Comparison of ENCODE assay signal across 12 cellular contexts in genomic region chr6:113763311-113763766, GRCh38.
DNase-seq lines count a peak whose midpoint lies in the region; ATAC-seq lines count a peak whose summit lies in the region.
"Had no signal": no experiment of that assay in that cellular context is flagged by ENCODE, and none has a peak within 500 bp of the region (broad histone marks: within the 10 kb centered on the region; RNA-seq: fewer than 3 reads in every experiment).

No MANE protein-coding gene starts in this region.

- peak; percentile 5 for ATAC-seq in HG03066 (IDR thresholded peaks at IDR 0.05; ENCODE audit: low read depth, unreplicated experiment)
- peak; percentile 16 for ATAC-seq in activated T-helper 17 cell treated with anti-CD3 and anti-CD28 coated beads, Interleukin-2, amount 50 U/mL, for 72 hours (replicated peaks)
- no peak for ATAC-seq in HG02763 (IDR thresholded peaks at IDR 0.05; ENCODE audit: unreplicated experiment)

- H3K4me1 Mint-ChIP-seq in activated T-helper 17 cell treated with anti-CD3 and anti-CD28 coated beads, Interleukin-2, amount 50 U/mL, for 72 hours: no peaks in the 10 kb centered on the region
- peaks cover 7% of the 10 kb centered on the region for H3K4me1 Mint-ChIP-seq in activated naive CD8-positive, alpha-beta T cell treated with anti-CD3 and anti-CD28 coated beads for 36 hours
- H3K4me1 Mint-ChIP-seq: activated CD4-positive, alpha-beta T cell treated with anti-CD3 and anti-CD28 coated beads, Interleukin-2, amount 10 ng/mL, durations not matched to agents 24 days and 14 days had no signal

- H3K27me3 Mint-ChIP-seq in activated T-helper 17 cell treated with anti-CD3 and anti-CD28 coated beads, Interleukin-2, amount 50 U/mL, for 72 hours: peaks cover 4% of the 10 kb centered on the region
- peaks cover 3% of the 10 kb centered on the region for H3K27me3 Mint-ChIP-seq in activated naive CD8-positive, alpha-beta T cell treated with anti-CD3 and anti-CD28 coated beads for 36 hours
- H3K27me3 Mint-ChIP-seq: activated CD4-positive, alpha-beta T cell treated with anti-CD3 and anti-CD28 coated beads, Interleukin-2, amount 10 ng/mL, durations not matched to agents 24 days and 14 days; brain had no signal

- H3K4me3 Mint-ChIP-seq in activated T-helper 17 cell treated with anti-CD3 and anti-CD28 coated beads, Interleukin-2, amount 50 U/mL, for 72 hours: no peak overlapping the region
- no peak overlapping the region for H3K4me3 Mint-ChIP-seq in activated naive CD8-positive, alpha-beta T cell treated with anti-CD3 and anti-CD28 coated beads for 36 hours
- H3K4me3 Mint-ChIP-seq: activated CD4-positive, alpha-beta T cell treated with anti-CD3 and anti-CD28 coated beads, Interleukin-2, amount 10 ng/mL, durations not matched to agents 24 days and 14 days; activated T-cell treated with anti-CD3 and anti-CD28 coated beads, Interleukin-2, amount 50 U/mL, for 72 hours; brain had no signal

- no peaks in the 10 kb centered on the region for H3K36me3 Mint-ChIP-seq in activated T-helper 17 cell treated with anti-CD3 and anti-CD28 coated beads, Interleukin-2, amount 50 U/mL, for 72 hours (ENCODE audit: low read depth)
- H3K36me3 Mint-ChIP-seq in activated naive CD8-positive, alpha-beta T cell treated with anti-CD3 and anti-CD28 coated beads for 36 hours: no peaks in the 10 kb centered on the region
- H3K36me3 Mint-ChIP-seq: brain had no signal

- no peaks in the 10 kb centered on the region for H3K9me3 Mint-ChIP-seq in activated T-helper 17 cell treated with anti-CD3 and anti-CD28 coated beads, Interleukin-2, amount 50 U/mL, for 72 hours
- no peaks in the 10 kb centered on the region for H3K9me3 Mint-ChIP-seq in activated naive CD8-positive, alpha-beta T cell treated with anti-CD3 and anti-CD28 coated beads for 36 hours
- H3K9me3 Mint-ChIP-seq: activated CD4-positive, alpha-beta T cell treated with anti-CD3 and anti-CD28 coated beads, Interleukin-2, amount 10 ng/mL, durations not matched to agents 24 days and 14 days; activated T-cell treated with anti-CD3 and anti-CD28 coated beads, Interleukin-2, amount 50 U/mL, for 72 hours; brain had no signal

- H3K27me3 ChIP-seq in muscle layer of duodenum (ENCODE audit: low read depth, low read length): no peaks in the 10 kb centered on the region

- H3K27ac ChIP-seq in muscle layer of duodenum (ENCODE audit: low read length): peak overlapping the region; percentile 19

- no peaks in the 10 kb centered on the region for H3K9me3 ChIP-seq in muscle layer of duodenum (ENCODE audit: control insufficient read depth in 1 of 2, low read length in 2 of 2)

- DNase-seq in EH (ENCODE audit: low read depth): peak; percentile 30
- no peak for DNase-seq in T-helper 9 cell
- DNase-seq in activated naive CD8-positive, alpha-beta T cell treated with anti-CD3 and anti-CD28 coated beads for 36 hours: no peak
- no peak for DNase-seq in NCI-H1105 (lab: John Stamatoyannopoulos, UW)
- DNase-seq: activated CD4-positive, alpha-beta T cell treated with anti-CD3 and anti-CD28 coated beads, Interleukin-2, amount 10 ng/mL, durations not matched to agents 24 days and 14 days; NCI-H1694 had no signal

- no peak overlapping the region for H3K27ac Mint-ChIP-seq in activated T-helper 17 cell treated with anti-CD3 and anti-CD28 coated beads, Interleukin-2, amount 50 U/mL, for 72 hours
- no peak overlapping the region for H3K27ac Mint-ChIP-seq in activated naive CD8-positive, alpha-beta T cell treated with anti-CD3 and anti-CD28 coated beads for 36 hours
- H3K27ac Mint-ChIP-seq: activated CD4-positive, alpha-beta T cell treated with anti-CD3 and anti-CD28 coated beads, Interleukin-2, amount 10 ng/mL, durations not matched to agents 24 days and 14 days; activated T-cell treated with anti-CD3 and anti-CD28 coated beads, Interleukin-2, amount 50 U/mL, for 72 hours had no signal

- H3K4me3 ChIP-seq in muscle layer of duodenum (ENCODE audit: low read depth in 1 of 2, low read length in 2 of 2): no peak overlapping the region

- H3K4me1 ChIP-seq in muscle layer of duodenum (ENCODE audit: control insufficient read depth in 1 of 2, insufficient read depth in 2 of 2, low read length in 2 of 2): peaks cover 0 to 5% of the 10 kb centered on the region in 2 donors

- no peaks in the 10 kb centered on the region for H3K36me3 ChIP-seq in muscle layer of duodenum (ENCODE audit: control insufficient read depth in 1 of 2, insufficient read depth in 2 of 2, low read length in 2 of 2)
